ENCODE assay signal across 1 cellular context in the genomic region with DNA sequence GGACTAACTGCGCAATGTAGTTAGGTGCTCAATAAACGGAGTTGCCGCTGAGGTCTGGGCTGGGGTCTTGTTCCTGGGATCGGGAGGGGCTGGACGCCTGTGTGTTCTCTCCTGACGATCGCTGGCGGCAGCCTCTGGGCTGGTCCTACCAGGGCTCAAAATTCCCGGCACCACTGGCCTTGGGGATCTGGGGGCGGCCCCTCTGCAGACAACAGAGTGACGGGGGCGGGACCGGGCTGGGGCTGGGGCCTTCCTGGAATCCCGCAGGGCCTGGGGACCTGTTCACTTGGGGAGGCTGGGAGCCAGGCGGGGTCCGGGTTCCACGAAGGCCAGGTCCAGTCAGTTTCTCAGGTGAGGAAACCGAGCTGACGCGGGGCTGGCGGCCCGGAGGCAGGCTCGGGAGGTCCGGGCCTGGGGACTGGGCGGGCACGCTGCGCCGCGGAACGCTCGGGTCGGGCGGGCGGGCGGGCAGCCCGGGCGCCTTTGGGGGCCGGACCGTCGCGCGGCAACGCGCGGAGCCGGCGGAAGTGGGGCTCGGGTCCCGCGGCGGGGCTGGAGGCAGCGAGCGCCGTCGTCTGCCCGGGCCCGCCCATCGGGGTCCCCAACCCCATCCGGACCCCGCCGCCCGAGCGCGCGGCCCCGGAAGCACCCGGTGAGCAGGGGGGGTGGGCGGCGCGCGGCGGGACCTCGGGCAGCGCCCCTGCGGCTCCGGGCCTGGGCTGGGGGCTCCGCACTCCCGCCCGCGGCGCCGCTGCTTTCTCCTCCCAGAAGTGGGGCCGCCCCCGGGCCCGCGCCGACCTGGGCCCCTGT.
TF ChIP-seq lines count a peak whose summit lies in the region.

PIGQ (plus strand) TSS at position 524 of the 810 bp plus-strand sequence. CDS start 4,107 bp downstream, outside the sequence.

TF ChIP-seq in HEK293, 187 proteins besides CTCF, POLR2A, EP300 and RAD21 (continued from another document):
- TF ChIP-seq, protein P1, sequence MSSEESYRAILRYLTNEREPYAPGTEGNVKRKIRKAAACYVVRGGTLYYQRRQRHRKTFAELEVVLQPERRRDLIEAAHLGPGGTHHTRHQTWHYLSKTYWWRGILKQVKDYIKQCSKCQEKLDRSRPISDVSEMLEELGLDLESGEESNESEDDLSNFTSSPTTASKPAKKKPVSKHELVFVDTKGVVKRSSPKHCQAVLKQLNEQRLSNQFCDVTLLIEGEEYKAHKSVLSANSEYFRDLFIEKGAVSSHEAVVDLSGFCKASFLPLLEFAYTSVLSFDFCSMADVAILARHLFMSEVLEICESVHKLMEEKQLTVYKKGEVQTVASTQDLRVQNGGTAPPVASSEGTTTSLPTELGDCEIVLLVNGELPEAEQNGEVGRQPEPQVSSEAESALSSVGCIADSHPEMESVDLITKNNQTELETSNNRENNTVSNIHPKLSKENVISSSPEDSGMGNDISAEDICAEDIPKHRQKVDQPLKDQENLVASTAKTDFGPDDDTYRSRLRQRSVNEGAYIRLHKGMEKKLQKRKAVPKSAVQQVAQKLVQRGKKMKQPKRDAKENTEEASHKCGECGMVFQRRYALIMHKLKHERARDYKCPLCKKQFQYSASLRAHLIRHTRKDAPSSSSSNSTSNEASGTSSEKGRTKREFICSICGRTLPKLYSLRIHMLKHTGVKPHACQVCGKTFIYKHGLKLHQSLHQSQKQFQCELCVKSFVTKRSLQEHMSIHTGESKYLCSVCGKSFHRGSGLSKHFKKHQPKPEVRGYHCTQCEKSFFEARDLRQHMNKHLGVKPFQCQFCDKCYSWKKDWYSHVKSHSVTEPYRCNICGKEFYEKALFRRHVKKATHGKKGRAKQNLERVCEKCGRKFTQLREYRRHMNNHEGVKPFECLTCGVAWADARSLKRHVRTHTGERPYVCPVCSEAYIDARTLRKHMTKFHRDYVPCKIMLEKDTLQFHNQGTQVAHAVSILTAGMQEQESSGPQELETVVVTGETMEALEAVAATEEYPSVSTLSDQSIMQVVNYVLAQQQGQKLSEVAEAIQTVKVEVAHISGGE (tag by site-specific recombination; conservative IDR thresholded peaks at IDR 0.05; ENCODE audit: low read depth): peak; percentile 86
- TF ChIP-seq SP2 (tag by site-specific recombination; IDR thresholded peaks at IDR 0.05) (peak; percentile 59), GLIS1 (tag by site-specific recombination; IDR thresholded peaks at IDR 0.05) (no peak), KLF16 (tag by site-specific recombination; IDR thresholded peaks at IDR 0.05) (0 out of 2 replicates have a peak, but pooled peaks have one; percentile 20), ZFHX2 (tag by site-specific recombination; conservative IDR thresholded peaks at IDR 0.05) (peak; percentile 47; the same call in 1 of the 2 replicates), ZNF76 (tag by site-specific recombination; IDR thresholded peaks at IDR 0.05; ENCODE audit: borderline replicate concordance, low read depth) (peak; percentile 41; the same call in 1 of the 2 replicates), ZNF335 (tag by site-specific recombination; conservative IDR thresholded peaks at IDR 0.05) (peak; percentile 21), ZBTB21 (tag by site-specific recombination; IDR thresholded peaks at IDR 0.05) (no peak), ZNF433 (tag by site-specific recombination; IDR thresholded peaks at IDR 0.05; ENCODE audit: low read depth) (no peak), KLF9 (tag by site-specific recombination; IDR thresholded peaks at IDR 0.05; ENCODE audit: low read depth) (peak; percentile 69), ZNF843 (tag by site-specific recombination; IDR thresholded peaks at IDR 0.05) (no peak), ZNF664 (tag by site-specific recombination; IDR thresholded peaks at IDR 0.05) (peak; percentile 73), EGR2 (tag by site-specific recombination; IDR thresholded peaks at IDR 0.05; ENCODE audit: low read depth) (0 out of 2 replicates have a peak, but pooled peaks have one; percentile 20)
- TF ChIP-seq, protein P2, sequence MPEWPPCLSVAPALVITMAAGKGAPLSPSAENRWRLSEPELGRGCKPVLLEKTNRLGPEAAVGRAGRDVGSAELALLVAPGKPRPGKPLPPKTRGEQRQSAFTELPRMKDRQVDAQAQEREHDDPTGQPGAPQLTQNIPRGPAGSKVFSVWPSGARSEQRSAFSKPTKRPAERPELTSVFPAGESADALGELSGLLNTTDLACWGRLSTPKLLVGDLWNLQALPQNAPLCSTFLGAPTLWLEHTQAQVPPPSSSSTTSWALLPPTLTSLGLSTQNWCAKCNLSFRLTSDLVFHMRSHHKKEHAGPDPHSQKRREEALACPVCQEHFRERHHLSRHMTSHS (tag by site-specific recombination; IDR thresholded peaks at IDR 0.05): no peak
